Comparison of ENCODE assay signal across 10 cellular contexts in genomic region chr9:21522348-21522747, GRCh38. TPM values are rescaled to one million over a fixed set of nuclear protein-coding genes. Genes with fewer than 3 reads are reported as not detected.
"Had no signal": no experiment of that assay in that cellular context is flagged by ENCODE, and none has a peak within 500 bp of the region (broad histone marks: within the 10 kb centered on the region; RNA-seq: fewer than 3 reads in every experiment).

No MANE protein-coding gene starts in this region.

- H3K4me3 Mint-ChIP-seq: IgD-negative memory B cell had no signal

- H3K27ac ChIP-seq: GM23248, HL-60, KMS-11 had no signal

- FAIRE-seq: HepG2 had no signal

- H3K9me3 ChIP-seq: HAP-1 had no signal

- ATAC-seq: HepG2 had no signal

- DNase-seq: GM23248, GOT3, H7, KBM-7 had no signal

- H3K27ac Mint-ChIP-seq: IgD-negative memory B cell had no signal

- H3K4me1 ChIP-seq: HAP-1 had no signal

- H2AFZ ChIP-seq: GM23248 had no signal

- H3K36me3 ChIP-seq: HAP-1 had no signal

- H3K4me2 ChIP-seq: KMS-11 had no signal

- H3K4me3 ChIP-seq: GM23248, HAP-1 had no signal

- H3K9ac ChIP-seq: GM23248, KMS-11 had no signal

- H3K36me3 Mint-ChIP-seq: IgD-negative memory B cell had no signal

- H3K4me1 Mint-ChIP-seq: IgD-negative memory B cell had no signal

RNA-seq across cellular contexts. Expression of gene IFNE, which starts 40.2 kb away (rescaled TPM):
- total RNA-seq: H4, H7, HepG2 had no signal
- polyA plus RNA-seq: HepG2, IgD-negative memory B cell had no signal
